20 cellular contexts compared by ENCODE assay signal in the genomic region with DNA sequence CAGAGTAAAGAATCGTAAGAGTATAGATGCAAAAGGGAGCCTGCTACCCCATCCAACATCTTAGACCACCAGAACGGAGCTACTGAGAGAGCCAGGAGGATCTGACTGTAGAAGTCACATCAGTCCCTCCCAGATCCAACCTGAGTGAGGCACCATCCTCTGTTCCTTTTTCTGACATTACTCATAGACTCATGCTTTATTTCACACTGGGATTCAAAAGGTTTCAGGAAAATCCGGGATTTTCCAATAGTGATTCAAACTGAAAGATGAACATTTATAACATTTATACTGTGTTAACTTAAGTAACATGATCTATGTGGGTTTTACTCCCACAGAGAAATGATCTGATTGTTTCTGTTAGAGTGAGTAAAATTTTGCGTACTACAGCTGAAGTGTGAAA.
DNase-seq lines count a peak whose midpoint lies in the region; ATAC-seq, FAIRE-seq and TF ChIP-seq lines count a peak whose summit lies in the region.
"Had no signal": no experiment of that assay in that cellular context is flagged by ENCODE, and none has a peak within 500 bp of the region (broad histone marks: within the 10 kb centered on the region; RNA-seq: fewer than 3 reads in every experiment).

No MANE protein-coding gene starts in this region.

- H2BK15ac ChIP-seq in neuronal stem cell (ENCODE audit: low read length): no peak overlapping the region

- no peak for TF ChIP-seq CTCF in endodermal cell (conservative IDR thresholded peaks at IDR 0.05)

- H3K27ac ChIP-seq in endodermal cell (ENCODE audit: low read depth, low read length) (no peak overlapping the region), neuronal stem cell (replicated peaks; ENCODE audit: low read length) (no peak overlapping the region)
- H3K27ac ChIP-seq: coronary artery had no signal

- H3K27me3 ChIP-seq in endodermal cell (ENCODE audit: control insufficient read depth, insufficient read depth, low read length, poor library complexity, severe bottlenecking) (no peaks in the 10 kb centered on the region), neuronal stem cell (ENCODE audit: control insufficient read depth in 3 of 3, insufficient read depth in 3 of 3, low read depth in 1 of 3, low read length in 3 of 3) (no peaks in the 10 kb centered on the region), H7 (ENCODE audit: control insufficient read depth, insufficient read depth, low read length) (no peaks in the 10 kb centered on the region)

- peak; percentile 43 for ATAC-seq in GM19351 (IDR thresholded peaks at IDR 0.05; ENCODE audit: unreplicated experiment)

- H3K4me2 ChIP-seq in neuronal stem cell (ENCODE audit: insufficient read depth, low read length, poor library complexity, severe bottlenecking): no peak overlapping the region

- no peak overlapping the region for H2BK12ac ChIP-seq in neuronal stem cell (ENCODE audit: low read length)

- H2BK120ac ChIP-seq in neuronal stem cell (ENCODE audit: low read depth, low read length): no peak overlapping the region

- no peaks in the 10 kb centered on the region for H3K9me3 Mint-ChIP-seq in endodermal cell

- no peak overlapping the region for H3K23ac ChIP-seq in neuronal stem cell (ENCODE audit: low read depth, low read length, poor library complexity)

- H3K4me3 ChIP-seq in endodermal cell (ENCODE audit: low read length) (no peak overlapping the region), neuronal stem cell (ENCODE audit: low read length in 2 of 2) (no peak overlapping the region), H7 (ENCODE audit: insufficient read depth, low read depth, low read length) (no peak overlapping the region)
- H3K4me3 ChIP-seq: coronary artery had no signal

- H2AK5ac ChIP-seq in neuronal stem cell (ENCODE audit: low read depth, low read length): no peak overlapping the region

- H3K4ac ChIP-seq in neuronal stem cell (ENCODE audit: low read length): no peak overlapping the region

- peak; percentile 20 for DNase-seq in RCC 7860 (ENCODE audit: low spot score)
- no peak for DNase-seq in endodermal cell
- peak; percentile 20 for DNase-seq in renal cortical epithelial cell (ENCODE audit: low read depth)
- DNase-seq in neuronal stem cell (ENCODE audit: low spot score): no peak
- DNase-seq in AML-193 (lab: John Stamatoyannopoulos, UW): no peak
- DNase-seq in cerebellum (ENCODE audit: low spot score): no peak
- no peak for DNase-seq in H7
- DNase-seq: activated CD4-positive, alpha-beta T cell treated with anti-CD3 and anti-CD28 coated beads, Interleukin-2, amount 50 U/mL, for 4 hours; activated naive CD4-positive, alpha-beta T cell; Calu3; Kasumi-1; NCI-H1436 treated with DMSO at 0.1 percent for 48 hours; NCI-H226; NK-92 treated with Interleukin-12 subunit alpha and Interleukin-12 subunit beta, amount 100 ng/mL, for 24 hours; stimulated activated CD4-positive, alpha-beta T cell treated with anti-CD3 and anti-CD28 coated beads, Interleukin-2, amount 100 ng/mL, for 48 hours had no signal

- H2BK5ac ChIP-seq in neuronal stem cell (ENCODE audit: low read length): no peak overlapping the region

- no peaks in the 10 kb centered on the region for H3K9me3 ChIP-seq in endodermal cell (ENCODE audit: control insufficient read depth, low read length)
- no peaks in the 10 kb centered on the region for H3K9me3 ChIP-seq in neuronal stem cell (replicated peaks in 1 of 2; ENCODE audit: control insufficient read depth in 2 of 2, insufficient read depth in 1 of 2, low read depth in 1 of 2, low read length in 2 of 2)

- WGBS in endodermal cell (ENCODE audit: insufficient coverage in 1 of 2, insufficient read length in 1 of 2), 2 experiments: 83 to 86% methylated on average over 1 to 4 of the region's 4 CpGs
- WGBS in neuronal stem cell (ENCODE audit: extremely low coverage in 2 of 2, insufficient read length in 2 of 2, insufficient replicate concordance in 1 of 2), 2 donors: no CpG with 5 or more reads among the region's 4 CpGs

- no peaks in the 10 kb centered on the region for H3K27me3 Mint-ChIP-seq in endodermal cell (ENCODE audit: insufficient read depth)
- H3K27me3 Mint-ChIP-seq: B cell had no signal

- H3K36me3 Mint-ChIP-seq in endodermal cell (ENCODE audit: low read depth): no peaks in the 10 kb centered on the region

- no peak overlapping the region for H3K18ac ChIP-seq in neuronal stem cell (ENCODE audit: low read length)

- H3K36me3 ChIP-seq in endodermal cell (ENCODE audit: control insufficient read depth, insufficient read depth, low read length): no peaks in the 10 kb centered on the region
- H3K36me3 ChIP-seq in neuronal stem cell (replicated peaks in 1 of 2; ENCODE audit: control insufficient read depth in 2 of 2, insufficient read depth in 2 of 2, low read length in 2 of 2): no peaks in the 10 kb centered on the region
- H3K36me3 ChIP-seq in H7 (replicated peaks; ENCODE audit: control insufficient read depth, insufficient read depth, low read length): no peaks in the 10 kb centered on the region

- H4K8ac ChIP-seq in neuronal stem cell (ENCODE audit: low read depth, low read length): no peak overlapping the region

- H3K27ac Mint-ChIP-seq in endodermal cell: peak overlapping the region; percentile 20
- H3K27ac Mint-ChIP-seq: B cell had no signal

- no peak for FAIRE-seq in RCC 7860 (lab: Jason Lieb, UNC)
- FAIRE-seq: endothelial cell of umbilical vein, G401.6 had no signal

- no peak overlapping the region for H3K4me3 Mint-ChIP-seq in endodermal cell
- H3K4me3 Mint-ChIP-seq: B cell had no signal

- no peaks in the 10 kb centered on the region for H3K79me1 ChIP-seq in neuronal stem cell (ENCODE audit: low read depth, low read length)

- no peak overlapping the region for H3K9ac ChIP-seq in endodermal cell (ENCODE audit: extremely low read depth, low read length, poor library complexity, severe bottlenecking)
- H3K9ac ChIP-seq in neuronal stem cell (ENCODE audit: low read depth, low read length, poor library complexity): no peak overlapping the region

- H4K91ac ChIP-seq in neuronal stem cell (ENCODE audit: low read depth, low read length, poor library complexity): no peak overlapping the region

- peaks cover 16% of the 10 kb centered on the region for H3K4me1 Mint-ChIP-seq in endodermal cell
- H3K4me1 Mint-ChIP-seq: B cell had no signal

- no peak overlapping the region for H3K14ac ChIP-seq in neuronal stem cell (ENCODE audit: low read length)

- H3K4me1 ChIP-seq in endodermal cell (ENCODE audit: control insufficient read depth, insufficient read depth, low read length) (no peaks in the 10 kb centered on the region), neuronal stem cell (ENCODE audit: control insufficient read depth in 2 of 2, insufficient read depth in 1 of 2, low read depth in 1 of 2, low read length in 2 of 2) (no peaks in the 10 kb centered on the region)

- no peak overlapping the region for H2AFZ ChIP-seq in neuronal stem cell (ENCODE audit: low read length)

Comparison
In these comparisons a context has a peak if more than half of its experiments do, and no peak if none do; other contexts are left out.
1. DNase-seq: peak in RCC 7860 (single experiment) and renal cortical epithelial cell (single experiment); none in endodermal cell (single experiment), neuronal stem cell (single experiment), AML-193 (0 of 2), cerebellum (single experiment) and H7 (single experiment).